In the genomic region with DNA sequence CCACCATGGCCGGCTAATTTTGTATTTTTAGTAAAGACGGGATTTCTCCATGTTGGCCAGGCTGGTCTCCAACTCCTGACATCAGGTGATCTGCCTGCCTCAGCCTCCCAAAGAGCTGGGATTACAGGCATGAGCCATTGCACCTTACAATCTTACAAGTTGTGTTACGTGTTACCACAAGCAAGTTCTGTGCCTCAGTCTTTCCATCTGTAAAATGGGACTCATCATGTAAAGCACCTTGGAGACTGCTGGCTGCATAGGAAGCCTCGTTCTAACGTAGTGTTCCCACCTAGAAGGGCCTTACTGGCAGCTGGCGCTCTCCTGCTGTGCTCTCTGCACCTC, we compare ENCODE assay signal across 1 cellular context.
TF ChIP-seq lines count a peak whose summit lies in the region.

No MANE protein-coding gene starts in this region.

TF ChIP-seq in HCT116, 20 proteins besides CTCF, POLR2A, EP300 and RAD21:
- TF ChIP-seq ZFX (IDR thresholded peaks at IDR 0.05) = no peak
- TF ChIP-seq SP1 (IDR thresholded peaks at IDR 0.05; ENCODE audit: low read depth) = no peak
- TF ChIP-seq, protein P1, sequence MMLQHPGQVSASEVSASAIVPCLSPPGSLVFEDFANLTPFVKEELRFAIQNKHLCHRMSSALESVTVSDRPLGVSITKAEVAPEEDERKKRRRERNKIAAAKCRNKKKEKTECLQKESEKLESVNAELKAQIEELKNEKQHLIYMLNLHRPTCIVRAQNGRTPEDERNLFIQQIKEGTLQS (IDR thresholded peaks at IDR 0.05) = no peak
